11 cellular contexts compared by ENCODE assay signal in the genomic region with DNA sequence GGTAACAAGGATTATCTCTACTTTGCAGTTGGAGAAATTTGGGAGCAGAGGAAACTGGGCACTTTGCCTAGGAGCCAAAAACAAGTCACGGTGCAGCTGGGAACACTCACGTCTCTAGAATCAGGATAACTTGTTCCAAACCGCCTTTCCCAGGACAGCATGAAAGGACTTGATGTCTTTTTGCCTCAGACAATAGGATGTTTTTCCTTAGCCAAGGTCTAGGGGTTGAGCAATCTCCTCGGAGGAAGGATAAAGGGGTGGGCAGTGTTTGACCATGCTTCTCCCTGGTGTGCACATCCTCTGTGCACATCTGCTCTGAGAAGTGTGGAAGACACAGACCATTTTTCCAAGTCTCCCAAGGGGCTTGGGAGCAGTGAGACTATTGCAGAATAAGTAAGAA. TPM values are rescaled to one million over a fixed set of nuclear protein-coding genes. Genes with fewer than 3 reads are reported as not detected.
DNase-seq lines count a peak whose midpoint lies in the region; ATAC-seq, FAIRE-seq and TF ChIP-seq lines count a peak whose summit lies in the region.
"Had no signal": no experiment of that assay in that cellular context is flagged by ENCODE, and none has a peak within 500 bp of the region (broad histone marks: within the 10 kb centered on the region; RNA-seq: fewer than 3 reads in every experiment).

No MANE protein-coding gene starts in this region.

- TF ChIP-seq EP300 in suprapubic skin (IDR thresholded peaks at IDR 0.05): peak; percentile 97

- H3K4me3 Mint-ChIP-seq in naive thymus-derived CD4-positive, alpha-beta T cell: no peak overlapping the region
- H3K4me3 Mint-ChIP-seq: activated naive CD8-positive, alpha-beta T cell had no signal

- no peak overlapping the region for H3K27ac Mint-ChIP-seq in naive thymus-derived CD4-positive, alpha-beta T cell
- H3K27ac Mint-ChIP-seq: activated naive CD8-positive, alpha-beta T cell had no signal

- peak; percentile 83 for FAIRE-seq in endometrium (lab: Jason Lieb, UNC)

- no peaks in the 10 kb centered on the region for H3K27me3 ChIP-seq in lung (ENCODE audit: control insufficient read depth, insufficient read depth)
- H3K27me3 ChIP-seq in suprapubic skin: no peaks in the 10 kb centered on the region
- no peaks in the 10 kb centered on the region for H3K27me3 ChIP-seq in naive thymus-derived CD4-positive, alpha-beta T cell (ENCODE audit: control insufficient read depth in 2 of 2, insufficient read depth in 2 of 2, low read length in 2 of 2)
- no peaks in the 10 kb centered on the region for H3K27me3 ChIP-seq in HAP-1 (ENCODE audit: low read depth)

- TF ChIP-seq CTCF in lung (IDR thresholded peaks at IDR 0.05; ENCODE audit: control extremely low read depth, extremely low read depth): no peak
- TF ChIP-seq CTCF in suprapubic skin (IDR thresholded peaks at IDR 0.05): no peak

- no peaks in the 10 kb centered on the region for H3K4me1 Mint-ChIP-seq in naive thymus-derived CD4-positive, alpha-beta T cell

- in situ Hi-C loops in HAP-1 (cut with MboI; ENCODE audit: low sequenced_read_pairs): no loop called here

- ATAC-seq in lung (ENCODE audit: insufficient read depth, low FRiP score): peak; percentile 55
- ATAC-seq in naive thymus-derived CD4-positive, alpha-beta T cell: no peak
- ATAC-seq in GM19035 (IDR thresholded peaks at IDR 0.05; ENCODE audit: unreplicated experiment): no peak

- POLR2A ChIA-PET in naive thymus-derived CD4-positive, alpha-beta T cell (lab: Charles Lee): no interaction called here

- peak; percentile 20 for DNase-seq in NCI-H2171 (lab: John Stamatoyannopoulos, UW)
- peak; percentile 59 for DNase-seq in lung (ENCODE audit: low spot score)
- DNase-seq in suprapubic skin (ENCODE audit: low spot score in 2 of 2): peak; percentile 72 to 77
- no peak for DNase-seq in naive thymus-derived CD4-positive, alpha-beta T cell
- no peak for DNase-seq in HAP-1 (ENCODE audit: low spot score in 2 of 2)
- DNase-seq in NCI-H2227 (lab: John Stamatoyannopoulos, UW; ENCODE audit: unreplicated experiment): no peak
- DNase-seq: trophoblast cell had no signal

- CTCF ChIA-PET in naive thymus-derived CD4-positive, alpha-beta T cell (lab: Charles Lee): interaction anchor here (0.5 kb wide), 1 partner anchor 32 kb away, joined by 4 read pairs; no protein-coding TSS in a partner anchor

- H3K9me3 Mint-ChIP-seq in naive thymus-derived CD4-positive, alpha-beta T cell: peaks cover 0 to 2% (median 0%) of the 10 kb centered on the region in 11 donors

- WGBS in lung, 2 donors: 37 to 57% methylated on average over 4 of the region's 4 CpGs
- WGBS in suprapubic skin: 18% methylated on average over 4 of the region's 4 CpGs

- intact Hi-C loops in naive thymus-derived CD4-positive, alpha-beta T cell (cut with micrococcal nuclease): no loop called here

- H3K27ac ChIP-seq in lung (ENCODE audit: low read depth in 1 of 2, low read length in 1 of 2): no peak overlapping the region
- H3K27ac ChIP-seq in suprapubic skin: peak overlapping the region; percentile 66
- H3K27ac ChIP-seq in naive thymus-derived CD4-positive, alpha-beta T cell (ENCODE audit: low read depth, low read length): no peak overlapping the region

- H3K36me3 ChIP-seq in lung (ENCODE audit: control insufficient read depth in 2 of 2, insufficient read depth in 2 of 2, low read length in 2 of 2): no peaks in the 10 kb centered on the region
- no peaks in the 10 kb centered on the region for H3K36me3 ChIP-seq in suprapubic skin
- no peaks in the 10 kb centered on the region for H3K36me3 ChIP-seq in naive thymus-derived CD4-positive, alpha-beta T cell (ENCODE audit: control insufficient read depth in 2 of 3, insufficient read depth in 3 of 3, low read length in 3 of 3)
- no peaks in the 10 kb centered on the region for H3K36me3 ChIP-seq in HAP-1 (replicated peaks)

- H3K9me3 ChIP-seq in lung (ENCODE audit: control insufficient read depth in 2 of 2, insufficient read depth in 1 of 2, low read length in 1 of 2) (no peaks in the 10 kb centered on the region), suprapubic skin (no peaks in the 10 kb centered on the region), HAP-1 (no peaks in the 10 kb centered on the region)
- no peaks in the 10 kb centered on the region for H3K9me3 ChIP-seq in naive thymus-derived CD4-positive, alpha-beta T cell (ENCODE audit: control insufficient read depth in 2 of 3, low read length in 3 of 3)

- H3K4me3 ChIP-seq in lung: no peak overlapping the region
- no peak overlapping the region for H3K4me3 ChIP-seq in suprapubic skin
- H3K4me3 ChIP-seq in naive thymus-derived CD4-positive, alpha-beta T cell (ENCODE audit: low read length): no peak overlapping the region
- no peak overlapping the region for H3K4me3 ChIP-seq in HAP-1

- no peak for TF ChIP-seq POLR2A in suprapubic skin (IDR thresholded peaks at IDR 0.05)

- peaks cover 2% of the 10 kb centered on the region in 2 donors for H3K4me1 ChIP-seq in lung (ENCODE audit: control insufficient read depth in 2 of 2, insufficient read depth in 2 of 2, low read length in 2 of 2)
- peaks cover 26% of the 10 kb centered on the region for H3K4me1 ChIP-seq in suprapubic skin
- H3K4me1 ChIP-seq in naive thymus-derived CD4-positive, alpha-beta T cell (ENCODE audit: control insufficient read depth in 2 of 2, insufficient read depth in 2 of 2, low read length in 2 of 2): no peaks in the 10 kb centered on the region
- peaks cover 56% of the 10 kb centered on the region for H3K4me1 ChIP-seq in HAP-1

- no peaks in the 10 kb centered on the region for H3K36me3 Mint-ChIP-seq in naive thymus-derived CD4-positive, alpha-beta T cell
- H3K36me3 Mint-ChIP-seq: activated naive CD8-positive, alpha-beta T cell had no signal

- peaks cover 0 to 11% (median 4%) of the 10 kb centered on the region in 5 donors for H3K27me3 Mint-ChIP-seq in naive thymus-derived CD4-positive, alpha-beta T cell

RNA-seq across cellular contexts. Expression of a gene that starts 1.7 kb away (rescaled TPM):
- total RNA-seq in lung (100 to 1,000 TPM; 294 to 422 TPM), suprapubic skin (100 to 1,000 TPM in 2 of 4 donors, 10 to 100 TPM in 2; 62.3 to 124 (median 84.0) TPM)
- polyA plus RNA-seq in lung: 100 to 1,000 TPM in 1 of 2 donors, 10 to 100 TPM in 1; 93.2 to 486 TPM
- total RNA-seq in naive thymus-derived CD4-positive, alpha-beta T cell: not detected
- not detected for polyA plus RNA-seq in naive thymus-derived CD4-positive, alpha-beta T cell
- total RNA-seq: OCI-LY7 had no signal

Comparison
In these comparisons a context has a peak if more than half of its experiments do, and no peak if none do; other contexts are left out.
1. DNase-seq: peak in NCI-H2171 (single experiment), lung (single experiment) and suprapubic skin (2 of 2); none in naive thymus-derived CD4-positive, alpha-beta T cell (0 of 9), HAP-1 (0 of 2) and NCI-H2227 (single experiment).
2. RNA of a gene that starts 1.7 kb away (total RNA-seq): 294 to 422 TPM in lung and 62.3 to 124 TPM in suprapubic skin; not detected in naive thymus-derived CD4-positive, alpha-beta T cell; every median in the first group is over 10 times any median in the second.